ENCODE assay signal across 17 cellular contexts in the genomic region with DNA sequence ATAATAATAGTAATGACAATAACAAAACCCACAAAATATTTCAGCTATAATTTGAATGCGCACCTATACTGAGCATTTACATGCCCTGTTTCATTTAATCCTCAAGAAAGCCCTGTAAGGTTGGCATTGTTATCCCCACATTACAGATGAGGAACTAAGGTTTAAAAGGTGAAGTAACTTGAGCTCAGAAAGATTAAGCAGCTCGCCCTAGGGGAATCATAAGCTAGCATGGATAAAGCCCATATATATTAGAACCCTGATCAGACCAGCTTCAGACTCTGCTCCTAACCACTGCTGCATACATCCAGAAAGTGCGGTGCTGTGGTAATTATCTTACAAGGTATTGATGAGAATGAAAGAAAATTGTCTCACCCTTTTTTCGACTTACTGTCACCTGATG.
"Had no signal": no experiment of that assay in that cellular context is flagged by ENCODE, and none has a peak within 500 bp of the region (broad histone marks: within the 10 kb centered on the region; RNA-seq: fewer than 3 reads in every experiment).

No MANE protein-coding gene starts in this region.

- H3K4me3 ChIP-seq: gastroesophageal sphincter, left lung, stomach, testis, upper lobe of left lung had no signal

- H3K4me3 Mint-ChIP-seq: activated naive CD8-positive, alpha-beta T cell treated with anti-CD3 and anti-CD28 coated beads for 36 hours; activated T-helper 1 cell treated with anti-CD3 and anti-CD28 coated beads, Interleukin-12 subunit alpha, Interleukin-12 subunit beta, Interleukin-2, Interleukin-4 antibody, amounts not matched to agents 30 ng/mL and 10 ng/mL and 1 ng/mL, durations not matched to agents 14 hours and 24 hours and 36 hours; central memory CD8-positive, alpha-beta T cell; dendritic cell treated with granulocyte-macrophage colony-stimulating factor and Interleukin-4, amounts not matched to agents 40 ng/mL and 50 ng/mL, for 4 days; effector memory CD8-positive, alpha-beta T cell; T-cell had no signal

- H2AFZ ChIP-seq: parathyroid adenoma had no signal

- H3K9me3 Mint-ChIP-seq: activated naive CD8-positive, alpha-beta T cell treated with anti-CD3 and anti-CD28 coated beads for 36 hours; activated T-helper 1 cell treated with anti-CD3 and anti-CD28 coated beads, Interleukin-12 subunit alpha, Interleukin-12 subunit beta, Interleukin-2, Interleukin-4 antibody, amounts not matched to agents 30 ng/mL and 10 ng/mL and 1 ng/mL, durations not matched to agents 14 hours and 24 hours and 36 hours; central memory CD8-positive, alpha-beta T cell; dendritic cell treated with granulocyte-macrophage colony-stimulating factor and Interleukin-4, amounts not matched to agents 40 ng/mL and 50 ng/mL, for 4 days; effector memory CD8-positive, alpha-beta T cell had no signal

- H3K4me1 ChIP-seq: gastroesophageal sphincter, parathyroid adenoma, testis had no signal

- H3K4me1 Mint-ChIP-seq: activated naive CD8-positive, alpha-beta T cell treated with anti-CD3 and anti-CD28 coated beads for 36 hours had no signal

- H3K27me3 ChIP-seq: brain microvascular endothelial cell, gastroesophageal sphincter, left lung, stomach, testis, upper lobe of left lung had no signal

- H3K79me2 ChIP-seq: parathyroid adenoma had no signal

- ATAC-seq: effector memory CD8-positive, alpha-beta T cell; gastroesophageal sphincter; T-cell had no signal

- DNase-seq: activated CD4-positive, CD25-positive, alpha-beta regulatory T cell treated with anti-CD3 and anti-CD28 coated beads, Interleukin-2, amount 50 U/mL, for 72 hours; activated naive CD8-positive, alpha-beta T cell treated with anti-CD3 and anti-CD28 coated beads for 36 hours; amygdala; effector memory CD8-positive, alpha-beta T cell; left lung; stimulated activated CD4-positive, alpha-beta T cell treated with anti-CD3 and anti-CD28 coated beads, Interleukin-12 subunit alpha, Interleukin-12 subunit beta, amount 100 ng/mL, for 4 hours; stimulated activated CD4-positive, alpha-beta T cell treated with anti-CD3 and anti-CD28 coated beads, Interleukin-2, amount 100 ng/mL, for 24 hours; stomach; T-cell; testis; upper lobe of left lung had no signal

- H3K27ac ChIP-seq: gastroesophageal sphincter, parathyroid adenoma, testis, upper lobe of left lung had no signal

- H3K27me3 Mint-ChIP-seq: activated naive CD8-positive, alpha-beta T cell treated with anti-CD3 and anti-CD28 coated beads for 36 hours; central memory CD8-positive, alpha-beta T cell; dendritic cell treated with granulocyte-macrophage colony-stimulating factor and Interleukin-4, amounts not matched to agents 40 ng/mL and 50 ng/mL, for 4 days; effector memory CD8-positive, alpha-beta T cell; T-cell had no signal

- H3K27ac Mint-ChIP-seq: activated naive CD8-positive, alpha-beta T cell treated with anti-CD3 and anti-CD28 coated beads for 36 hours; activated T-helper 1 cell treated with anti-CD3 and anti-CD28 coated beads, Interleukin-12 subunit alpha, Interleukin-12 subunit beta, Interleukin-2, Interleukin-4 antibody, amounts not matched to agents 30 ng/mL and 10 ng/mL and 1 ng/mL, durations not matched to agents 14 hours and 24 hours and 36 hours; dendritic cell treated with granulocyte-macrophage colony-stimulating factor and Interleukin-4, amounts not matched to agents 40 ng/mL and 50 ng/mL, for 4 days; effector memory CD8-positive, alpha-beta T cell; T-cell had no signal

- H3K9me3 ChIP-seq: gastroesophageal sphincter, left lung, stomach, testis, upper lobe of left lung had no signal

- H3K9ac ChIP-seq: parathyroid adenoma had no signal
